In genomic region chr1:108201682-108202081, GRCh38 we compare ENCODE assay signal across 21 cellular contexts. TPM values are rescaled to one million over a fixed set of nuclear protein-coding genes. Genes with fewer than 3 reads are reported as not detected.
DNase-seq lines count a peak whose midpoint lies in the region; ATAC-seq and TF ChIP-seq lines count a peak whose summit lies in the region.
"Had no signal": no experiment of that assay in that cellular context is flagged by ENCODE, and none has a peak within 500 bp of the region (broad histone marks: within the 10 kb centered on the region; RNA-seq: fewer than 3 reads in every experiment).

No MANE protein-coding gene starts in this region.

- BruUV-seq in MCF 10A (replicated peaks; lab: Mats Ljungman, UMichigan) (no TSS peak), mammary epithelial cell (replicated peaks; lab: Mats Ljungman, UMichigan) (no TSS peak), PC-9 (replicated peaks; lab: Mats Ljungman, UMichigan) (no TSS peak)

- H3K4me3 ChIP-seq in mammary epithelial cell (replicated peaks in 1 of 3; ENCODE audit: insufficient read depth in 1 of 3, low read depth in 2 of 3, low read length in 3 of 3) (no peak overlapping the region), PC-9 (no peak overlapping the region), tibial artery (no peak overlapping the region)

- H3K9me3 ChIP-seq in mammary epithelial cell (replicated peaks; ENCODE audit: insufficient read depth, low read length): no peaks in the 10 kb centered on the region
- no peaks in the 10 kb centered on the region for H3K9me3 ChIP-seq in PC-9 (ENCODE audit: insufficient read depth, low read depth)
- H3K9me3 ChIP-seq in tibial artery: no peaks in the 10 kb centered on the region

- no peak overlapping the region for H3K27ac ChIP-seq in mammary epithelial cell (ENCODE audit: insufficient read depth, low read depth, low read length)
- H3K27ac ChIP-seq in PC-9: no peak overlapping the region
- H3K27ac ChIP-seq in tibial artery: peak overlapping the region; percentile 94 to 95

- in situ Hi-C loops in mammary epithelial cell (cut with MboI; ENCODE audit: low sequenced_read_pairs in 2 of 2): no loop called here

- H3K36me3 ChIP-seq in mammary epithelial cell (ENCODE audit: insufficient read depth, low read length) (peaks cover under 1% of the 10 kb centered on the region), PC-9 (ENCODE audit: low read depth) (peaks cover 21% of the 10 kb centered on the region), tibial artery (peaks cover 0 to 4% (median 0%) of the 10 kb centered on the region in 3 donors)

- H3K4me3 Mint-ChIP-seq in MCF 10A (ENCODE audit: unreplicated experiment): peak overlapping the region; percentile 92
- H3K4me3 Mint-ChIP-seq in effector memory CD8-positive, alpha-beta T cell: peak overlapping the region; percentile 88 to 91

- H4K20me1 ChIP-seq in mammary epithelial cell (ENCODE audit: insufficient read depth, low read length) (no peaks in the 10 kb centered on the region), PC-9 (ENCODE audit: insufficient read depth) (peaks cover 10% of the 10 kb centered on the region; the same call in 1 of the 2 replicates)

- WGBS in mammary epithelial cell (ENCODE audit: low coverage, missing lambda C conversion rate): 62% methylated on average over 5 of the region's 5 CpGs

- H3K4me1 ChIP-seq in mammary epithelial cell (ENCODE audit: insufficient read depth, low read length) (peaks cover 19% of the 10 kb centered on the region), PC-9 (replicated peaks; ENCODE audit: insufficient read depth) (peaks cover 24% of the 10 kb centered on the region), tibial artery (peaks cover 0 to 29% (median 15%) of the 10 kb centered on the region in 4 donors)

- H3K27me3 ChIP-seq in mammary epithelial cell (ENCODE audit: insufficient read depth, low read length) (no peaks in the 10 kb centered on the region), PC-9 (ENCODE audit: insufficient read depth, low read depth) (no peaks in the 10 kb centered on the region), tibial artery (no peaks in the 10 kb centered on the region)
- H3K27me3 ChIP-seq: BLaER1 treated with 17β-estradiol and CSF1 and Interleukin-3, amounts not matched to agents 10 nM and 100 nM had no signal

- peaks cover 23% of the 10 kb centered on the region for H3K4me1 Mint-ChIP-seq in MCF 10A (ENCODE audit: insufficient read depth, unreplicated experiment)
- H3K4me1 Mint-ChIP-seq in effector memory CD8-positive, alpha-beta T cell (ENCODE audit: low read depth in 2 of 2): peaks cover 28 to 33% of the 10 kb centered on the region in 2 donors

- dilution Hi-C loops in mammary epithelial cell (cut with HindIII; ENCODE audit: low sequenced_read_pairs): no loop called here

- H3K9ac ChIP-seq in mammary epithelial cell (ENCODE audit: insufficient read depth, low read length): no peak overlapping the region

- peaks cover 15% of the 10 kb centered on the region for H3K36me3 Mint-ChIP-seq in MCF 10A (ENCODE audit: insufficient read depth, unreplicated experiment)
- H3K36me3 Mint-ChIP-seq in effector memory CD8-positive, alpha-beta T cell (ENCODE audit: insufficient read depth): no peaks in the 10 kb centered on the region

- H3K79me2 ChIP-seq in mammary epithelial cell (ENCODE audit: insufficient read depth, low read length): peaks cover 35% of the 10 kb centered on the region
- H3K79me2 ChIP-seq in PC-9 (ENCODE audit: low read depth): peaks cover 33% of the 10 kb centered on the region

- intact Hi-C loops in MCF 10A (cut with micrococcal nuclease): loop anchor here (10.0 kb wide), 2 partner anchors 327 to 417 kb away; no protein-coding TSS in a partner anchor
- intact Hi-C loops in mammary epithelial cell (cut with micrococcal nuclease): loop anchor here (5.0 kb wide), 1 partner anchor 419 kb away; no protein-coding TSS in a partner anchor
- intact Hi-C loops in PC-9 (cut with micrococcal nuclease; ENCODE audit: unreplicated experiment): no loop called here
- intact Hi-C loops in tibial artery (cut with DNase I; ENCODE audit: low total_unique reads): no loop called here

- no peak for ATAC-seq in effector memory CD8-positive, alpha-beta T cell (replicated peaks)
- no peak for ATAC-seq in GM18858 (IDR thresholded peaks at IDR 0.05; ENCODE audit: unreplicated experiment)
- ATAC-seq: CD8-positive, alpha-beta T cell had no signal

- no peaks in the 10 kb centered on the region for H3K9me3 Mint-ChIP-seq in MCF 10A (ENCODE audit: unreplicated experiment)
- H3K9me3 Mint-ChIP-seq in effector memory CD8-positive, alpha-beta T cell: peaks cover 0 to 4% of the 10 kb centered on the region in 2 donors
- H3K9me3 Mint-ChIP-seq: CD8-positive, alpha-beta T cell had no signal

- CTCF ChIA-PET in MCF 10A (lab: Yijun Ruan, JAX) (interaction anchor here (1.0 to 1.5 kb wide), 2 partner anchors 9 to 419 kb away, joined by 3 read pairs; no protein-coding TSS in a partner anchor), mammary epithelial cell (lab: Charles Lee; ENCODE audit: low non-redundant PET) (no interaction called here), PC-9 (lab: Charles Lee) (no interaction called here)

- H2AFZ ChIP-seq in mammary epithelial cell (ENCODE audit: low read depth, low read length) (no peak overlapping the region), PC-9 (no peak overlapping the region)

- H3K27ac Mint-ChIP-seq in MCF 10A (ENCODE audit: low read depth, unreplicated experiment): no peak overlapping the region
- H3K27ac Mint-ChIP-seq in effector memory CD8-positive, alpha-beta T cell: no peak overlapping the region

- TF ChIP-seq CTCF in MCF 10A (IDR thresholded peaks at IDR 0.05; ENCODE audit: unreplicated experiment) (no peak), mammary epithelial cell (conservative IDR thresholded peaks at IDR 0.05 in 1 of 2, IDR thresholded peaks at IDR 0.05 in 1 of 2; ENCODE audit: extremely low read depth in 1 of 2, insufficient read depth in 1 of 2, low read depth in 1 of 2, low read length in 2 of 2) (no peak), PC-9 (conservative IDR thresholded peaks at IDR 0.05) (no peak), tibial artery (IDR thresholded peaks at IDR 0.05) (no peak)

- peaks cover 10% of the 10 kb centered on the region for H3K27me3 Mint-ChIP-seq in MCF 10A (ENCODE audit: insufficient read depth, unreplicated experiment)
- H3K27me3 Mint-ChIP-seq in effector memory CD8-positive, alpha-beta T cell: no peaks in the 10 kb centered on the region

- POLR2A ChIA-PET in MCF 10A (lab: Yijun Ruan, JAX): interaction anchor here (1.0 to 2.7 kb wide), 4 partner anchors 10 to 491 kb away, joined by 3 to 38 read pairs (median 11); partner anchors contain the start of gene PRPF38B
- POLR2A ChIA-PET in PC-9 (lab: Charles Lee; ENCODE audit: unreplicated experiment): no interaction called here

- no peaks in the 10 kb centered on the region; the same call in 1 of the 2 replicates for H3K9me2 ChIP-seq in PC-9 (ENCODE audit: insufficient read depth)

- no peak for DNase-seq in MCF 10A (ENCODE audit: unreplicated experiment)
- DNase-seq in mammary epithelial cell: no peak
- no peak for DNase-seq in PC-9
- DNase-seq in effector memory CD8-positive, alpha-beta T cell: no peak
- DNase-seq in tibial artery: no peak
- DNase-seq in HK-2 (ENCODE audit: unreplicated experiment): no peak
- no peak for DNase-seq in activated CD4-positive, alpha-beta T cell treated with anti-CD3 and anti-CD28 coated beads for 1 hour
- DNase-seq: CD8-positive, alpha-beta T cell; DMS53; Kasumi-1; NCI-H1092 treated with DMSO at 0.1 percent for 48 hours; NCI-H2081; NCI-H2171 treated with DMSO at 0.1 percent for 48 hours; NCI-H446; NCI-H526 treated with DMSO at 0.1 percent for 48 hours; Right ventricle myocardium superior had no signal

- H3K4me2 ChIP-seq in mammary epithelial cell (ENCODE audit: insufficient read depth, low read depth, low read length) (no peak overlapping the region), PC-9 (peak overlapping the region; percentile 89)

- peaks cover 25% of the 10 kb centered on the region for H3F3A ChIP-seq in PC-9 (ENCODE audit: insufficient read depth, low read depth)

RNA-seq across cellular contexts. Expression of gene SLC25A24, which starts 1.5 kb away (rescaled TPM):
- 21.0 and 28.3 TPM in 2 replicates for total RNA-seq in MCF 10A (2022)
- total RNA-seq in mammary epithelial cell: 10 to 100 TPM; 47.6 to 60.7 TPM
- 21.9 TPM for polyA plus RNA-seq in mammary epithelial cell
- 33.8 TPM for polyA minus RNA-seq in mammary epithelial cell
- 47.3 and 60.5 TPM in 2 replicates for total RNA-seq in PC-9 (2021)
- total RNA-seq: OCI-LY7 had no signal

RNA-seq across cellular contexts. Expression of gene NBPF4, which starts 42.2 kb away (rescaled TPM):
- total RNA-seq in MCF 10A (2022) (not detected in 2 replicates), mammary epithelial cell (not detected), PC-9 (2021) (0.68 and 0.70 TPM in 2 replicates)
- polyA plus RNA-seq in mammary epithelial cell: not detected
- not detected for polyA minus RNA-seq in mammary epithelial cell
- total RNA-seq: CD8-positive, alpha-beta T cell; H4; HT-29; OCI-LY7; Right ventricle myocardium superior had no signal

Comparison
In these comparisons a context has a peak if more than half of its experiments do, and no peak if none do; other contexts are left out.
1. H3K27ac ChIP-seq: peak in tibial artery (2 of 2); none in mammary epithelial cell (single experiment) and PC-9 (single experiment).
2. intact Hi-C loops: an anchor here in MCF 10A (10.0 kb wide) and mammary epithelial cell (5.0 kb wide); none called in PC-9 and tibial artery.